Comparison of ENCODE assay signal across 8 cellular contexts in genomic region chr18:2641638-2642037, GRCh38. TPM values are rescaled to one million over a fixed set of nuclear protein-coding genes. Genes with fewer than 3 reads are reported as not detected.
DNase-seq lines count a peak whose midpoint lies in the region; ATAC-seq and TF ChIP-seq lines count a peak whose summit lies in the region.

No MANE protein-coding gene starts in this region.

- H3K27ac ChIP-seq in left ventricle myocardium inferior (replicated peaks): peak overlapping the region; percentile 72

- no peaks in the 10 kb centered on the region for H3K27me3 Mint-ChIP-seq in activated naive CD4-positive, alpha-beta T cell treated with anti-CD3 and anti-CD28 coated beads for 36 hours (ENCODE audit: low read depth)

- ATAC-seq in HG02840 (IDR thresholded peaks at IDR 0.05; ENCODE audit: low FRiP score, unreplicated experiment): peak; percentile 57

- H3K36me3 ChIP-seq in left ventricle myocardium inferior: no peaks in the 10 kb centered on the region

- peaks cover 21% of the 10 kb centered on the region for H3K4me1 ChIP-seq in left ventricle myocardium inferior

- H3K27me3 ChIP-seq in left ventricle myocardium inferior (ENCODE audit: low read depth): no peaks in the 10 kb centered on the region

- no peak for TF ChIP-seq CTCF in left ventricle myocardium inferior (IDR thresholded peaks at IDR 0.05; ENCODE audit: borderline replicate concordance)

- intact Hi-C loops in activated naive CD4-positive, alpha-beta T cell treated with anti-CD3 and anti-CD28 coated beads for 36 hours (cut with micrococcal nuclease): loop anchor here (1.0 to 5.0 kb wide), 9 partner anchors 13 to 1829 kb away; partner anchors contain the start of genes METTL4, NDC80, SMCHD1 and YES1
- intact Hi-C loops in left ventricle myocardium inferior (cut with micrococcal nuclease): no loop called here

- peak overlapping the region; percentile 86 for H3K27ac Mint-ChIP-seq in activated naive CD4-positive, alpha-beta T cell treated with anti-CD3 and anti-CD28 coated beads for 36 hours

- peaks cover 3% of the 10 kb centered on the region for H3K9me3 Mint-ChIP-seq in activated naive CD4-positive, alpha-beta T cell treated with anti-CD3 and anti-CD28 coated beads for 36 hours

- H3K4me3 Mint-ChIP-seq in activated naive CD4-positive, alpha-beta T cell treated with anti-CD3 and anti-CD28 coated beads for 36 hours: peak overlapping the region; percentile 23

- peaks cover 52% of the 10 kb centered on the region for H3K4me1 Mint-ChIP-seq in activated naive CD4-positive, alpha-beta T cell treated with anti-CD3 and anti-CD28 coated beads for 36 hours (ENCODE audit: low read depth)

- CTCF ChIA-PET in activated naive CD4-positive, alpha-beta T cell treated with anti-CD3 and anti-CD28 coated beads for 36 hours (lab: Charles Lee): interaction anchor here (0.6 to 1.5 kb wide), 5 partner anchors 9 to 682 kb away, joined by 3 to 4 read pairs (median 3); no protein-coding TSS in a partner anchor

- peaks cover 3% of the 10 kb centered on the region for H3K36me3 Mint-ChIP-seq in activated naive CD4-positive, alpha-beta T cell treated with anti-CD3 and anti-CD28 coated beads for 36 hours (ENCODE audit: low read depth)

- DNase-seq in activated naive CD4-positive, alpha-beta T cell treated with anti-CD3 and anti-CD28 coated beads for 36 hours: no peak
- DNase-seq in activated naive CD4-positive, alpha-beta T cell treated with Interleukin-2 at 50 U/mL for 16 hours: no peak
- DNase-seq in NOMO-1 (lab: John Stamatoyannopoulos, UW; ENCODE audit: unreplicated experiment in 2 of 2) (peak; percentile 71 to 89), left ventricle myocardium inferior (no peak), NCI-H2171 (lab: John Stamatoyannopoulos, UW) (no peak), activated gamma-delta T cell (lab: John Stamatoyannopoulos, UW) (no peak), cerebellar cortex (ENCODE audit: low spot score) (no peak)

- H3K4me3 ChIP-seq in left ventricle myocardium inferior: peak overlapping the region; percentile 38

- no peaks in the 10 kb centered on the region for H3K9me3 ChIP-seq in left ventricle myocardium inferior (replicated peaks)

RNA-seq across cellular contexts. Expression of gene SMCHD1, which starts 13.9 kb away (rescaled TPM):
- 10 to 100 TPM; 91.3 to 91.5 TPM for total RNA-seq in activated naive CD4-positive, alpha-beta T cell treated with anti-CD3 and anti-CD28 coated beads for 36 hours
- 26.6 TPM for total RNA-seq in left ventricle myocardium inferior

Comparison
In these comparisons a context has a peak if more than half of its experiments do, and no peak if none do; other contexts are left out.
1. DNase-seq: peak in NOMO-1 (2 of 2); none in activated naive CD4-positive, alpha-beta T cell treated with anti-CD3 and anti-CD28 coated beads for 36 hours (single experiment), activated naive CD4-positive, alpha-beta T cell treated with Interleukin-2 at 50 U/mL for 16 hours (single experiment), left ventricle myocardium inferior (single experiment), NCI-H2171 (single experiment), activated gamma-delta T cell (single experiment) and cerebellar cortex (single experiment).